10 cellular contexts compared by ENCODE assay signal in genomic region chr20:32465092-32465900, GRCh38.
DNase-seq lines count a peak whose midpoint lies in the region; ATAC-seq, FAIRE-seq and TF ChIP-seq lines count a peak whose summit lies in the region.
"Had no signal": no experiment of that assay in that cellular context is flagged by ENCODE, and none has a peak within 500 bp of the region (broad histone marks: within the 10 kb centered on the region; RNA-seq: fewer than 3 reads in every experiment).

No MANE protein-coding gene starts in this region.

- H2AFZ ChIP-seq in hepatocyte = no peak overlapping the region

- H3K27me3 ChIP-seq in hepatocyte = no peaks in the 10 kb centered on the region

- no peak overlapping the region for H3K27ac Mint-ChIP-seq in activated T-cell treated with anti-CD3 and anti-CD28 coated beads, Interleukin-2, amount 50 U/mL, for 72 hours

- no peaks in the 10 kb centered on the region for H3K9me3 Mint-ChIP-seq in activated T-cell treated with anti-CD3 and anti-CD28 coated beads, Interleukin-2, amount 50 U/mL, for 72 hours

- H3K4me3 ChIP-seq in hepatocyte = no peak overlapping the region

- ATAC-seq in HG03520 (IDR thresholded peaks at IDR 0.05; ENCODE audit: unreplicated experiment) = no peak
- no peak for ATAC-seq in activated T-cell treated with anti-CD3 and anti-CD28 coated beads, Interleukin-2, amount 50 U/mL, for 72 hours (replicated peaks in 1 of 2)

- WGBS in hepatocyte (ENCODE audit: low lambda C conversion rate, missing lambda C conversion rate) = 60% methylated on average over 19 of the region's 24 CpGs

- no peaks in the 10 kb centered on the region for H3K36me3 ChIP-seq in hepatocyte (replicated peaks; ENCODE audit: insufficient read depth, low read depth)

- H3K9me2 ChIP-seq in hepatocyte (replicated peaks; ENCODE audit: insufficient read depth) = no peaks in the 10 kb centered on the region

- no peaks in the 10 kb centered on the region for H3K27me3 Mint-ChIP-seq in activated T-cell treated with anti-CD3 and anti-CD28 coated beads, Interleukin-2, amount 50 U/mL, for 72 hours (ENCODE audit: low read depth)

- DNase-seq in Caki2 (ENCODE audit: low read depth) = peak; percentile 83
- DNase-seq in caudate nucleus (lab: John Stamatoyannopoulos, UW) = no peak
- DNase-seq in hepatocyte (ENCODE audit: low spot score) = peak; percentile 94
- peak; percentile 85 for DNase-seq in renal cortical epithelial cell (ENCODE audit: low read depth)
- no peak for DNase-seq in NCI-H748 treated with DMSO at 0.1 percent for 48 hours (lab: John Stamatoyannopoulos, UW)
- DNase-seq in frontal cortex (ENCODE audit: low spot score in 2 of 2) = no peak
- no peak for DNase-seq in activated T-cell treated with anti-CD3 and anti-CD28 coated beads, Interleukin-2, amount 50 U/mL, for 72 hours
- DNase-seq: DMS153, SIG-M5 had no signal

- H3K79me2 ChIP-seq in hepatocyte = peaks cover 96% of the 10 kb centered on the region

- in situ Hi-C loops in Caki2 (cut with HindIII; ENCODE audit: low pct_unique_long_range_greater_than_20kb, low sequenced_read_pairs) = no loop called here

- H3K4me1 ChIP-seq in hepatocyte (ENCODE audit: insufficient read depth) = peaks cover 69% of the 10 kb centered on the region

- H3K27ac ChIP-seq in caudate nucleus (ENCODE audit: low read depth, low read length) = peak overlapping the region; percentile 99
- peak overlapping the region; percentile 91 for H3K27ac ChIP-seq in hepatocyte

- TF ChIP-seq CTCF in hepatocyte (IDR thresholded peaks at IDR 0.05; ENCODE audit: poor library complexity) = no peak

- H3K4me1 Mint-ChIP-seq in activated T-cell treated with anti-CD3 and anti-CD28 coated beads, Interleukin-2, amount 50 U/mL, for 72 hours (ENCODE audit: low read depth) = peaks cover 3% of the 10 kb centered on the region

- no peak for FAIRE-seq in frontal cortex (lab: Jason Lieb, UNC)

- peak overlapping the region; percentile 24 for H3K4me2 ChIP-seq in hepatocyte

- peaks cover 82% of the 10 kb centered on the region for H4K20me1 ChIP-seq in hepatocyte (ENCODE audit: insufficient read depth, poor library complexity, severe bottlenecking)

- H3K4me3 Mint-ChIP-seq in activated T-cell treated with anti-CD3 and anti-CD28 coated beads, Interleukin-2, amount 50 U/mL, for 72 hours = no peak overlapping the region

- no peaks in the 10 kb centered on the region for H3K9me3 ChIP-seq in hepatocyte (ENCODE audit: low read depth)

- no peaks in the 10 kb centered on the region for H3K36me3 Mint-ChIP-seq in activated T-cell treated with anti-CD3 and anti-CD28 coated beads, Interleukin-2, amount 50 U/mL, for 72 hours (ENCODE audit: insufficient read depth in 2 of 2)

Comparison
In these comparisons a context has a peak if more than half of its experiments do, and no peak if none do; other contexts are left out.
1. DNase-seq: peak in Caki2 (single experiment), hepatocyte (single experiment) and renal cortical epithelial cell (single experiment); none in caudate nucleus (0 of 61), NCI-H748 treated with DMSO at 0.1 percent for 48 hours (single experiment), frontal cortex (0 of 2) and activated T-cell treated with anti-CD3 and anti-CD28 coated beads, Interleukin-2, amount 50 U/mL, for 72 hours (0 of 2).